ENCODE assay signal across 1 cellular context in genomic region chr1:44624268-44624901, GRCh38.
TF ChIP-seq lines count a peak whose summit lies in the region.

No MANE protein-coding gene starts in this region.

TF ChIP-seq in K562, 482 proteins besides CTCF, POLR2A, EP300 and RAD21 (continued from another document):
- TF ChIP-seq HDGF (IDR thresholded peaks at IDR 0.05) (no peak), TSC22D4 (tag; IDR thresholded peaks at IDR 0.05) (no peak), CBFA2T3 (IDR thresholded peaks at IDR 0.05) (peak; percentile 66), MAX (CRISPR knock-in tag; IDR thresholded peaks at IDR 0.05) (0 out of 2 replicates have a peak, but pooled peaks have one; percentile 25)
